21 cellular contexts compared by ENCODE assay signal in the genomic region with DNA sequence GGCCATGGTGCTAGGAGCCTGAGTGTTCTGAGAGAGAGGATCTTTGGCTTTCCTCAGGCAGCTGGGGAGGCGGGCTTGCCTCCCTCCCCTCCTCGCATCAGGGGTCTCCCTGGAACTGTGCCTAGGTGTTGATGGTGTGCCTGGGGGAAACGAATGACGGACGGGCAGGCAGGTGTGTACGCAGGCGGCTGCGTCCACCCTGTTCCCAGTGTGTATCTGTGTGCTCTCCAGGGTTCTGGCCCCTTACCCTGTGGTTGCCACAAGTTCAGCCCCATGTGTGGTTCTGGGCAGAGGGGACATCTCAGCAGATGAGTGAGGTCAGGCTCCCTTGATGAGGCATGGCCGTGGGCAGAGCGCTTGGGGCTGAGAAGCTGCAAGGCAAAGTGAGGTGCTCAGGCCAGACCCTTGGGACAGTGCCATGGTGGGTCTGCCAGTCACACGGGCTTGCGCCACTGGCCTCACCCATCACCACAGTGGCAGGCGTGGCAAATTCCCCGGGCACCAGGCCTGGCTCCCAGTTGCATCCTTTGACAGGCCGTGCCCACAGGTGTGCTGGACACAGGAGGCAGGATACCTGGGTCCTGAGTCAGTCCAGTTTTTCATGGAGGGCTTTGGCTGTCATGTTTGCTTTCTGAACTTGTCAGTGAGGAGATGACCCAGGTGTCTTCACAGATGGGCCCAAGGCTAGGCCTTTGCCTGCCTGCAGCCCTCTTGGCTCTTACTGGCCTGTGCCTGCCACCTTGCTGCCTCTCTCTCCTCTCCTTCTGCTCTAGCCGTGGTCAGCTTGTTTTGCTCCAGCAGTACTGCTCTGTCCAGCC. TPM values are rescaled to one million over a fixed set of nuclear protein-coding genes. Genes with fewer than 3 reads are reported as not detected.
DNase-seq lines count a peak whose midpoint lies in the region; ATAC-seq, FAIRE-seq and TF ChIP-seq lines count a peak whose summit lies in the region.
"Had no signal": no experiment of that assay in that cellular context is flagged by ENCODE, and none has a peak within 500 bp of the region (broad histone marks: within the 10 kb centered on the region; RNA-seq: fewer than 3 reads in every experiment).

No MANE protein-coding gene starts in this region.

- H3K9me3 ChIP-seq in HepG2 (ENCODE audit: low read length) (no peaks in the 10 kb centered on the region), right lobe of liver (no peaks in the 10 kb centered on the region), gastroesophageal sphincter (no peaks in the 10 kb centered on the region), spleen (no peaks in the 10 kb centered on the region), mucosa of descending colon (no peaks in the 10 kb centered on the region)

- ATAC-seq in HepG2 (no peak), right lobe of liver (no peak), gastroesophageal sphincter (no peak), HG02884 (IDR thresholded peaks at IDR 0.05; ENCODE audit: unreplicated experiment) (no peak), mucosa of descending colon (no peak)
- ATAC-seq: effector memory CD8-positive, alpha-beta T cell; esophagus mucosa had no signal

- 100% methylated on average over 1 of the region's 16 CpGs for WGBS in HepG2 (ENCODE audit: low lambda C conversion rate)
- WGBS in right lobe of liver (ENCODE audit: insufficient coverage, low coverage, low lambda C conversion rate, missing lambda C conversion rate), result no CpG with 5 or more reads among the region's 16 CpGs
- 50% methylated on average over 1 of the region's 16 CpGs; no CpG with 5 or more reads in 1 of the 2 donors for WGBS in gastroesophageal sphincter (ENCODE audit: low coverage in 1 of 2), 2 donors
- WGBS in spleen, 5 donors, result 90 to 97% (median 93%) methylated on average over 11 to 16 of the region's 16 CpGs

- H3K9ac ChIP-seq in HepG2 (ENCODE audit: insufficient read depth, low read depth, low read length), result no peak overlapping the region
- H3K9ac ChIP-seq: GM23248 had no signal

- BruUV-seq in HepG2 (replicated peaks; lab: Mats Ljungman, UMichigan), result no TSS peak

- in situ Hi-C loops in HepG2 (cut with HindIII; ENCODE audit: extremely low pct_ligation_motif_present, low pct_unique_long_range_greater_than_20kb), result no loop called here

- no peak overlapping the region for H2AFZ ChIP-seq in HepG2 (ENCODE audit: low read length)
- H2AFZ ChIP-seq: GM23248 had no signal

- intact Hi-C loops in HepG2 (cut with micrococcal nuclease; ENCODE audit: unreplicated experiment), result loop anchor here (2.0 kb wide), 1 partner anchor 35 kb away; no protein-coding TSS in a partner anchor
- intact Hi-C loops in right lobe of liver (cut with DNase I), result no loop called here
- intact Hi-C loops in spleen (cut with DNase I; ENCODE audit: low total_unique reads), result no loop called here
- intact Hi-C loops in mucosa of descending colon (cut with DNase I, micrococcal nuclease), result no loop called here

- DNase-seq in HepG2 (ENCODE audit: low spot score) (no peak), right lobe of liver (no peak), spleen (no peak), COLO829 (ENCODE audit: low spot score) (no peak), NK-92 (lab: John Stamatoyannopoulos, UW; ENCODE audit: unreplicated experiment) (no peak), mucosa of descending colon (no peak)
- DNase-seq: activated T-cell treated with anti-CD3 and anti-CD28 coated beads, Interleukin-2, amount 50 U/mL, for 24 hours; aorta; effector memory CD8-positive, alpha-beta T cell; EL; GM23248; Kasumi-1; NCI-H1092; NCI-H2029 had no signal

- H4K20me1 ChIP-seq in HepG2 (ENCODE audit: insufficient read depth, low read length), result no peaks in the 10 kb centered on the region

- no peak for TF ChIP-seq RAD21 in HepG2 (CRISPR knock-in tag; IDR thresholded peaks at IDR 0.05)

- TF ChIP-seq EP300 in HepG2 (IDR thresholded peaks at IDR 0.05; ENCODE audit: low read depth in 2 of 2, low read length in 2 of 2) (no peak), HepG2 (CRISPR knock-in tag; IDR thresholded peaks at IDR 0.05; ENCODE audit: borderline replicate concordance) (no peak), gastroesophageal sphincter (IDR thresholded peaks at IDR 0.05) (no peak)

- no peak overlapping the region for H3K27ac ChIP-seq in HepG2 (ENCODE audit: extremely low read length, insufficient read depth, low read length)
- H3K27ac ChIP-seq in right lobe of liver, result no peak overlapping the region
- peak overlapping the region; percentile 55 to 87 (median 84) for H3K27ac ChIP-seq in gastroesophageal sphincter
- peak overlapping the region in 7 of 8 donors; percentile 35 to 83 (median 69) for H3K27ac ChIP-seq in spleen
- H3K27ac ChIP-seq: GM23248 had no signal

- H3K36me3 ChIP-seq in HepG2 (replicated peaks in 1 of 2; ENCODE audit: control insufficient read depth in 1 of 2, insufficient read depth in 2 of 2, low read length in 2 of 2) (peaks cover 13 to 31% of the 10 kb centered on the region in 2 experiments; a peak in 4 of 5 replicates), right lobe of liver (no peaks in the 10 kb centered on the region), gastroesophageal sphincter (peaks cover 0 to 15% of the 10 kb centered on the region in 2 donors), spleen (peaks cover 0 to 11% (median 0%) of the 10 kb centered on the region in 6 donors), mucosa of descending colon (ENCODE audit: low read depth) (no peaks in the 10 kb centered on the region)

- H3K79me2 ChIP-seq in HepG2 (ENCODE audit: insufficient read depth, low read length), result no peaks in the 10 kb centered on the region

- no peak for TF ChIP-seq POLR2A in HepG2 (IDR thresholded peaks at IDR 0.05; ENCODE audit: insufficient read depth in 1 of 2, low read depth in 2 of 2, low read length in 2 of 2)
- TF ChIP-seq POLR2A in right lobe of liver (IDR thresholded peaks at IDR 0.05), result no peak
- no peak for TF ChIP-seq POLR2A in gastroesophageal sphincter (IDR thresholded peaks at IDR 0.05)
- no peak for TF ChIP-seq POLR2A in spleen (IDR thresholded peaks at IDR 0.05)

- no peak overlapping the region for H3K4me2 ChIP-seq in HepG2 (ENCODE audit: low read depth, low read length)

- no peak for TF ChIP-seq CTCF in HepG2 (CRISPR knock-in tag; IDR thresholded peaks at IDR 0.05)
- no peak for TF ChIP-seq CTCF in right lobe of liver (IDR thresholded peaks at IDR 0.05)
- no peak for TF ChIP-seq CTCF in gastroesophageal sphincter (IDR thresholded peaks at IDR 0.05)
- TF ChIP-seq CTCF in spleen (IDR thresholded peaks at IDR 0.05 in 8 of 11, conservative IDR thresholded peaks at IDR 0.05 in 3 of 11), result no peak
- no peak for TF ChIP-seq CTCF in mucosa of descending colon (IDR thresholded peaks at IDR 0.05)

- no peak for FAIRE-seq in HepG2 (lab: Jason Lieb, UNC)
- FAIRE-seq: keratinocyte had no signal

- H3K27me3 ChIP-seq in HepG2 (ENCODE audit: control insufficient read depth in 1 of 2, insufficient read depth in 2 of 2, low read length in 2 of 2) (no peaks in the 10 kb centered on the region), right lobe of liver (no peaks in the 10 kb centered on the region), gastroesophageal sphincter (no peaks in the 10 kb centered on the region), spleen (replicated peaks in 1 of 7) (no peaks in the 10 kb centered on the region)

- POLR2A ChIA-PET in HepG2 (lab: Yijun Ruan, JAX), result no interaction called here

- H3K4me3 ChIP-seq in HepG2 (replicated peaks in 1 of 3; ENCODE audit: insufficient read depth in 1 of 3, low read depth in 2 of 3, low read length in 3 of 3) (no peak overlapping the region), right lobe of liver (no peak overlapping the region), gastroesophageal sphincter (no peak overlapping the region), spleen (no peak overlapping the region), mucosa of descending colon (no peak overlapping the region)
- H3K4me3 ChIP-seq: GM23248, lung had no signal

- CTCF ChIA-PET in HepG2 (lab: Yijun Ruan, JAX; ENCODE audit: low intra/inter-chr PET ratio, low total read pairs), result no interaction called here

- H3K4me1 ChIP-seq in HepG2 (ENCODE audit: insufficient read depth, low read length) (no peaks in the 10 kb centered on the region), right lobe of liver (no peaks in the 10 kb centered on the region), gastroesophageal sphincter (peaks cover 8 to 50% (median 19%) of the 10 kb centered on the region in 3 donors), spleen (peaks cover 12 to 44% (median 24%) of the 10 kb centered on the region in 6 donors), mucosa of descending colon (ENCODE audit: low read depth) (peaks cover 5% of the 10 kb centered on the region)

RNA-seq across cellular contexts. Expression of gene GNAZ, which starts 27.3 kb away (rescaled TPM):
- total RNA-seq in HepG2 (2016; rRNA removed; fragmentation: Illumina TruSeq; extraction: Trizol) (22.3 and 22.8 TPM in 2 replicates), right lobe of liver (1 to 10 TPM in 2 of 6 experiments, under 1 TPM in 4; 0.15 to 1.5 (median 0.53) TPM), gastroesophageal sphincter (10 to 100 TPM; 50.1 to 89.2 (median 55.0) TPM), spleen (10 to 100 TPM in 2 of 7 donors, 1 to 10 TPM in 5; 4.4 to 11.8 (median 7.6) TPM), mucosa of descending colon (10 to 100 TPM in 1 of 3 donors, 1 to 10 TPM in 1, under 1 TPM in 1; 0.96 to 25.1 (median 1.7) TPM)
- total RNA-seq in HepG2 (2016; cell fraction: cytosol; rRNA removed; fragmentation: Illumina TruSeq; extraction: Trizol; ENCODE audit: low read depth), result 16.3 and 16.9 TPM in 2 replicates
- 19.4 and 21.2 TPM in 2 replicates for total RNA-seq in HepG2 (2016; cell fraction: insoluble cytoplasmic fraction; rRNA removed; fragmentation: Illumina TruSeq; extraction: Trizol)
- total RNA-seq in HepG2 (2016; cell fraction: membrane; rRNA removed; fragmentation: Illumina TruSeq; extraction: Trizol), result 39.6 and 41.4 TPM in 2 replicates
- total RNA-seq in HepG2 (2016; cell fraction: nucleus; rRNA removed; fragmentation: Illumina TruSeq; extraction: Trizol), result 11.5 and 12.9 TPM in 2 replicates
- polyA plus RNA-seq in HepG2 (2011; rRNA removed) (11.4 and 16.2 TPM in 2 replicates), spleen (1 to 10 TPM; 2.3 to 5.7 (median 2.8) TPM)
- polyA plus RNA-seq in HepG2 (2011; cell fraction: cytosol; rRNA removed), result 16.1 and 16.8 TPM in 2 replicates
- 10.1 and 15.9 TPM in 2 replicates for polyA plus RNA-seq in HepG2 (2011; cell fraction: nucleus; rRNA removed)
- polyA plus RNA-seq in HepG2 (2012), result 10.4 and 16.9 TPM in 2 replicates
- polyA plus RNA-seq in HepG2 (2016; cell fraction: cytosol; fragmentation: Illumina TruSeq; extraction: Trizol; ENCODE audit: low read depth), result 10.5 and 11.3 TPM in 2 replicates
- polyA plus RNA-seq in HepG2 (2016; cell fraction: insoluble cytoplasmic fraction; fragmentation: Illumina TruSeq; extraction: Trizol; ENCODE audit: low read depth), result 20.3 and 22.4 TPM in 2 replicates
- polyA plus RNA-seq in HepG2 (2016; cell fraction: membrane; fragmentation: Illumina TruSeq; extraction: Trizol; ENCODE audit: low read depth), result 27.3 and 30.4 TPM in 2 replicates
- polyA plus RNA-seq in HepG2 (2016; cell fraction: nucleus; fragmentation: Illumina TruSeq; extraction: Trizol; ENCODE audit: insufficient read depth, low read depth), result 19.7 and 20.5 TPM in 2 replicates
- polyA minus RNA-seq in HepG2 (2011; rRNA and poly(A)+ RNA removed; ENCODE audit: low replicate concordance), result 9.8 and 19.7 TPM in 2 replicates
- polyA minus RNA-seq in HepG2 (2011; cell fraction: cytosol; rRNA and poly(A)+ RNA removed), result 10.9 and 12.2 TPM in 2 replicates
- 5.7 and 8.5 TPM in 2 replicates for polyA minus RNA-seq in HepG2 (2011; cell fraction: nucleus; rRNA and poly(A)+ RNA removed)

RNA-seq across cellular contexts. Expression of gene RSPH14, which starts 44.2 kb away (rescaled TPM):
- 1.1 and 1.3 TPM in 2 replicates for total RNA-seq in HepG2 (2016; rRNA removed; fragmentation: Illumina TruSeq; extraction: Trizol)
- total RNA-seq in HepG2 (2016; cell fraction: cytosol; rRNA removed; fragmentation: Illumina TruSeq; extraction: Trizol; ENCODE audit: low read depth), result 0.35 and 0.71 TPM in 2 replicates
- total RNA-seq in HepG2 (2016; cell fraction: insoluble cytoplasmic fraction; rRNA removed; fragmentation: Illumina TruSeq; extraction: Trizol), result 0.67 and 1.0 TPM in 2 replicates
- total RNA-seq in HepG2 (2016; cell fraction: membrane; rRNA removed; fragmentation: Illumina TruSeq; extraction: Trizol), result 0.40 and 1.1 TPM in 2 replicates
- 0.94 TPM in 1 of 2 replicates, not detected in the other for total RNA-seq in HepG2 (2016; cell fraction: nucleus; rRNA removed; fragmentation: Illumina TruSeq; extraction: Trizol)
- 0.86 and 1.2 TPM in 2 replicates for polyA plus RNA-seq in HepG2 (2011; rRNA removed)
- 0.55 and 0.93 TPM in 2 replicates for polyA plus RNA-seq in HepG2 (2011; cell fraction: cytosol; rRNA removed)
- polyA plus RNA-seq in HepG2 (2011; cell fraction: nucleus; rRNA removed), result 0.48 and 0.50 TPM in 2 replicates
- polyA plus RNA-seq in HepG2 (2012), result 0.58 and 2.0 TPM in 2 replicates
- polyA plus RNA-seq in HepG2 (2016; cell fraction: cytosol; fragmentation: Illumina TruSeq; extraction: Trizol; ENCODE audit: low read depth), result 0.60 and 0.71 TPM in 2 replicates
- 0.40 and 1.1 TPM in 2 replicates for polyA plus RNA-seq in HepG2 (2016; cell fraction: insoluble cytoplasmic fraction; fragmentation: Illumina TruSeq; extraction: Trizol; ENCODE audit: low read depth)
- 0.47 and 2.4 TPM in 2 replicates for polyA plus RNA-seq in HepG2 (2016; cell fraction: membrane; fragmentation: Illumina TruSeq; extraction: Trizol; ENCODE audit: low read depth)
- polyA plus RNA-seq in HepG2 (2016; cell fraction: nucleus; fragmentation: Illumina TruSeq; extraction: Trizol; ENCODE audit: insufficient read depth, low read depth), result 1.6 and 2.0 TPM in 2 replicates
- polyA minus RNA-seq in HepG2 (2011; rRNA and poly(A)+ RNA removed; ENCODE audit: low replicate concordance), result 1.4 TPM in 1 of 2 replicates, not detected in the other
- not detected in 2 replicates for polyA minus RNA-seq in HepG2 (2011; cell fraction: cytosol; rRNA and poly(A)+ RNA removed)
- polyA minus RNA-seq in HepG2 (2011; cell fraction: nucleus; rRNA and poly(A)+ RNA removed), result 1.0 and 1.4 TPM in 2 replicates
- total RNA-seq in right lobe of liver, result not detected
- total RNA-seq in gastroesophageal sphincter, result 1 to 10 TPM in 1 of 4 donors, not detected in 3; 2.7 TPM
- under 1 TPM in 2 of 7 donors, not detected in 5; 0.52 to 0.77 TPM for total RNA-seq in spleen
- polyA plus RNA-seq in spleen, result under 1 TPM in 2 of 3 donors, not detected in 1; 0.11 to 0.38 TPM
- total RNA-seq in mucosa of descending colon, result under 1 TPM in 2 of 3 donors, not detected in 1; 0.54 to 0.58 TPM
- total RNA-seq: A673, esophagus mucosa, GM23248, Right ventricle myocardium inferior had no signal
- polyA plus RNA-seq: aorta, GM23248, keratinocyte had no signal

RNA-seq across cellular contexts. Expression of gene RAB36, which starts 47.7 kb away (rescaled TPM):
- 0.20 and 0.24 TPM in 2 replicates for total RNA-seq in HepG2 (2016; rRNA removed; fragmentation: Illumina TruSeq; extraction: Trizol)
- total RNA-seq in HepG2 (2016; cell fraction: cytosol; rRNA removed; fragmentation: Illumina TruSeq; extraction: Trizol; ENCODE audit: low read depth), result 0.10 TPM in 1 of 2 replicates, not detected in the other
- total RNA-seq in HepG2 (2016; cell fraction: insoluble cytoplasmic fraction; rRNA removed; fragmentation: Illumina TruSeq; extraction: Trizol), result 0.24 and 0.37 TPM in 2 replicates
- total RNA-seq in HepG2 (2016; cell fraction: membrane; rRNA removed; fragmentation: Illumina TruSeq; extraction: Trizol), result 0.12 and 0.17 TPM in 2 replicates
- 0.19 TPM in 2 replicates for total RNA-seq in HepG2 (2016; cell fraction: nucleus; rRNA removed; fragmentation: Illumina TruSeq; extraction: Trizol)
- 0.86 and 1.0 TPM in 2 replicates for polyA plus RNA-seq in HepG2 (2011; rRNA removed)
- 0.74 and 0.89 TPM in 2 replicates for polyA plus RNA-seq in HepG2 (2011; cell fraction: cytosol; rRNA removed)
- 0.59 and 0.71 TPM in 2 replicates for polyA plus RNA-seq in HepG2 (2011; cell fraction: nucleus; rRNA removed)
- polyA plus RNA-seq in HepG2 (2012), result 0.49 and 0.95 TPM in 2 replicates
- polyA plus RNA-seq in HepG2 (2016; cell fraction: cytosol; fragmentation: Illumina TruSeq; extraction: Trizol; ENCODE audit: low read depth), result 0.03 and 0.05 TPM in 2 replicates
- polyA plus RNA-seq in HepG2 (2016; cell fraction: insoluble cytoplasmic fraction; fragmentation: Illumina TruSeq; extraction: Trizol; ENCODE audit: low read depth), result 0.22 and 0.23 TPM in 2 replicates
- 0.14 and 0.15 TPM in 2 replicates for polyA plus RNA-seq in HepG2 (2016; cell fraction: membrane; fragmentation: Illumina TruSeq; extraction: Trizol; ENCODE audit: low read depth)
- polyA plus RNA-seq in HepG2 (2016; cell fraction: nucleus; fragmentation: Illumina TruSeq; extraction: Trizol; ENCODE audit: insufficient read depth, low read depth), result 0.19 and 0.33 TPM in 2 replicates
- polyA minus RNA-seq in HepG2 (2011; rRNA and poly(A)+ RNA removed; ENCODE audit: low replicate concordance), result 0.02 and 2.6 TPM in 2 replicates
- polyA minus RNA-seq in HepG2 (2011; cell fraction: cytosol; rRNA and poly(A)+ RNA removed), result 0.44 and 0.49 TPM in 2 replicates
- polyA minus RNA-seq in HepG2 (2011; cell fraction: nucleus; rRNA and poly(A)+ RNA removed), result 0.37 and 0.64 TPM in 2 replicates
- under 1 TPM; 0.07 to 0.65 (median 0.19) TPM for total RNA-seq in right lobe of liver
- total RNA-seq in gastroesophageal sphincter, result 10 to 100 TPM in 1 of 4 donors, 1 to 10 TPM in 3; 3.9 to 12.2 (median 6.7) TPM
- total RNA-seq in spleen, result 1 to 10 TPM; 1.6 to 3.7 (median 2.7) TPM
- polyA plus RNA-seq in spleen, result 1 to 10 TPM; 1.0 to 1.3 (median 1.2) TPM
- 1 to 10 TPM; 1.0 to 6.4 (median 1.2) TPM for total RNA-seq in mucosa of descending colon

Comparison
In these comparisons a context has a peak if more than half of its experiments do, and no peak if none do; other contexts are left out.
1. H3K27ac ChIP-seq: peak in gastroesophageal sphincter (4 of 4) and spleen (7 of 8); none in HepG2 (single experiment) and right lobe of liver (0 of 3).